Comparison of ENCODE assay signal across 1 cellular context in the genomic region with DNA sequence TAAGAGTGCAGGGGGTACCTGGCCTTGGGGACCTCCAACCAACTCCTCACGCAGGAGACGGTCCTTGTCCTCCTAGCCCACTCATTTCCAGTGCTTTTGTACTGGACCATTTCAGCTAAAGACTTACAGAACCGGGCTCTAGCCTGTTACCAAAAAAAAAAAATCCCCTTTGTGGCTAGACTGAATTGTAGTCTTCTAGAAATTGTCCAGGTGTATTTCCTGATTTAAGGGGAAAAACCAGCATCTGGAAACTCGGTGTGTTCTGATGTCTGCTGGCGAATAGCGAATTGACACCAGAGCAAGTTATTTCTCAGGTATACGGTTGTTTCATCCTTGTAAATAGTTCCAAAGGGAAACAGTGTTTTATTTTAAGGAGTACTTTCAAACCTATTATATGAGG.
TF ChIP-seq lines count a peak whose summit lies in the region.

No MANE protein-coding gene starts in this region.

TF ChIP-seq in HCT116, 20 proteins besides CTCF, POLR2A, EP300 and RAD21:
- TF ChIP-seq, protein P1, sequence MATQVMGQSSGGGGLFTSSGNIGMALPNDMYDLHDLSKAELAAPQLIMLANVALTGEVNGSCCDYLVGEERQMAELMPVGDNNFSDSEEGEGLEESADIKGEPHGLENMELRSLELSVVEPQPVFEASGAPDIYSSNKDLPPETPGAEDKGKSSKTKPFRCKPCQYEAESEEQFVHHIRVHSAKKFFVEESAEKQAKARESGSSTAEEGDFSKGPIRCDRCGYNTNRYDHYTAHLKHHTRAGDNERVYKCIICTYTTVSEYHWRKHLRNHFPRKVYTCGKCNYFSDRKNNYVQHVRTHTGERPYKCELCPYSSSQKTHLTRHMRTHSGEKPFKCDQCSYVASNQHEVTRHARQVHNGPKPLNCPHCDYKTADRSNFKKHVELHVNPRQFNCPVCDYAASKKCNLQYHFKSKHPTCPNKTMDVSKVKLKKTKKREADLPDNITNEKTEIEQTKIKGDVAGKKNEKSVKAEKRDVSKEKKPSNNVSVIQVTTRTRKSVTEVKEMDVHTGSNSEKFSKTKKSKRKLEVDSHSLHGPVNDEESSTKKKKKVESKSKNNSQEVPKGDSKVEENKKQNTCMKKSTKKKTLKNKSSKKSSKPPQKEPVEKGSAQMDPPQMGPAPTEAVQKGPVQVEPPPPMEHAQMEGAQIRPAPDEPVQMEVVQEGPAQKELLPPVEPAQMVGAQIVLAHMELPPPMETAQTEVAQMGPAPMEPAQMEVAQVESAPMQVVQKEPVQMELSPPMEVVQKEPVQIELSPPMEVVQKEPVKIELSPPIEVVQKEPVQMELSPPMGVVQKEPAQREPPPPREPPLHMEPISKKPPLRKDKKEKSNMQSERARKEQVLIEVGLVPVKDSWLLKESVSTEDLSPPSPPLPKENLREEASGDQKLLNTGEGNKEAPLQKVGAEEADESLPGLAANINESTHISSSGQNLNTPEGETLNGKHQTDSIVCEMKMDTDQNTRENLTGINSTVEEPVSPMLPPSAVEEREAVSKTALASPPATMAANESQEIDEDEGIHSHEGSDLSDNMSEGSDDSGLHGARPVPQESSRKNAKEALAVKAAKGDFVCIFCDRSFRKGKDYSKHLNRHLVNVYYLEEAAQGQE (IDR thresholded peaks at IDR 0.05; ENCODE audit: low read depth): no peak
- no peak for TF ChIP-seq ZFX (IDR thresholded peaks at IDR 0.05)
- TF ChIP-seq EZH2phosphoT487 (IDR thresholded peaks at IDR 0.05; ENCODE audit: borderline replicate concordance): no peak
- no peak for TF ChIP-seq ATF3 (IDR thresholded peaks at IDR 0.05)
- TF ChIP-seq FOSL1 (IDR thresholded peaks at IDR 0.05; ENCODE audit: low read depth): no peak
- TF ChIP-seq CBX3 (IDR thresholded peaks at IDR 0.05; ENCODE audit: low read depth): no peak
- TF ChIP-seq JUND (IDR thresholded peaks at IDR 0.05): no peak
- TF ChIP-seq TCF7L2 (IDR thresholded peaks at IDR 0.05; ENCODE audit: borderline replicate concordance, extremely low read depth, insufficient read depth, insufficient read length): no peak
- TF ChIP-seq SRF (IDR thresholded peaks at IDR 0.05; ENCODE audit: low read depth): no peak
- no peak for TF ChIP-seq SP1 (IDR thresholded peaks at IDR 0.05; ENCODE audit: low read depth)
- no peak for TF ChIP-seq ZNF274 (IDR thresholded peaks at IDR 0.05; ENCODE audit: low read depth, low read length)
- TF ChIP-seq YY1 (IDR thresholded peaks at IDR 0.05; ENCODE audit: extremely low read depth, insufficient replicate concordance, low read depth, low read length): no peak
- TF ChIP-seq EZH2 (IDR thresholded peaks at IDR 0.05): no peak
- TF ChIP-seq EGR1 (IDR thresholded peaks at IDR 0.05; ENCODE audit: low read depth): no peak
